In the genomic region with DNA sequence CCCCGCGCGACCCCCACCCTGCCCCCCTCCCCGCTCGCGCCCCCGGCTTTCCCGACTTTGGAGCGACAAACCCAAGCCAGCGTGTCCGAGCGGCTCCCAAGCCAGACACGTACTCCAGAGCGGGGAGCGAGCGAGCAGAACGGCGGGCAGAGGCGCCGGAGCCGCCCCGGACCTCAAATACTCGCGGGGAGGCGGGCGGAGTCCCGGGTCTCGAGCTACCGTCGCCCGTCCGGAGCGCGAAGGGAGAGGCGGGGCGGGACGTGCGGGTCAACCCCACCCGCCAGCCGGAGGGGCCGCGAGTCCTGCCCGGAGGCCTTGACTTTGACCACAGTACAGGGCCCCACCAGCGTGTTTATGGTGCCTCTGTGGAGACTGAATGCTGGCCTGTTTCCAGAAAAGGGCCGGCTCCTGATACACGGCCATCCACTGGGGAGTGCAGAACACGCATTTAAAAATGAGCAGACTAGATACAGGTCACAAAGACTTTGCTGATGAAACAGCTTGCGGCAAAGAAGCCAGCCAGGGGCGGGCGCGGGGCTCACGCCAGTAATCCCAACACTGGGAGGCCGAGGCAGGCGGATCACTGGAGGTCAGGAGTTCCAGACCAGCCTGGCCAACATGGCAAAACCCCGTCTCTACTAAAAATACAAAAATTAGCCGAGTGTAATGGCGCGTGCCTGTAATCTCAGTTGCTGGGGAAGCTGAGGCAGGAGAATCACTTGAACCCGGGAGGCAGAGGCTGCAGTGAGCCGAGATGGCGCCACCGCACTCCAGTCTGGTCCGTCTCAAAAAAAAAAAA, we compare ENCODE assay signal across 8 cellular contexts. TPM values are rescaled to one million over a fixed set of nuclear protein-coding genes. Genes with fewer than 3 reads are reported as not detected.
DNase-seq lines count a peak whose midpoint lies in the region; ATAC-seq and TF ChIP-seq lines count a peak whose summit lies in the region.

SERPINB6 (minus strand) TSS at position 148 of the 799 bp plus-strand sequence. CDS start 12,235 bp downstream, outside the sequence.

- CTCF ChIA-PET in activated naive CD4-positive, alpha-beta T cell treated with anti-CD3 and anti-CD28 coated beads, Interleukin-2, amount 10 ng/mL, durations not matched to agents 7 days and 5 days (lab: Charles Lee), result interaction anchor here (0.6 to 1.0 kb wide), 2 partner anchors 16 to 238 kb away, joined by 3 to 4 read pairs; no protein-coding TSS in a partner anchor

- peaks cover 6% of the 10 kb centered on the region for H3K9me3 Mint-ChIP-seq in activated naive CD4-positive, alpha-beta T cell treated with anti-CD3 and anti-CD28 coated beads, Interleukin-2, amount 10 ng/mL, durations not matched to agents 7 days and 5 days
- H3K9me3 Mint-ChIP-seq in naive B cell, result no peaks in the 10 kb centered on the region

- H3K4me3 Mint-ChIP-seq in activated naive CD4-positive, alpha-beta T cell treated with anti-CD3 and anti-CD28 coated beads, Interleukin-2, amount 10 ng/mL, durations not matched to agents 7 days and 5 days, result peak within 1 kb of the TSS; percentile 82
- peak within 1 kb of the TSS; percentile 87 to 96 (median 93) for H3K4me3 Mint-ChIP-seq in naive B cell

- intact Hi-C loops in testis (cut with DNase I; ENCODE audit: low total_unique reads), result loop anchor here (2.0 kb wide), 1 partner anchor 19 kb away; no protein-coding TSS in a partner anchor

- H3K27me3 ChIP-seq in RWPE2 (ENCODE audit: insufficient read depth, poor library complexity, severe bottlenecking) (no peaks in the 10 kb centered on the region), testis (no peaks in the 10 kb centered on the region)

- peaks cover 21% of the 10 kb centered on the region for H3K4me1 Mint-ChIP-seq in activated naive CD4-positive, alpha-beta T cell treated with anti-CD3 and anti-CD28 coated beads, Interleukin-2, amount 10 ng/mL, durations not matched to agents 7 days and 5 days
- H3K4me1 Mint-ChIP-seq in naive B cell, result peaks cover 8 to 47% (median 22%) of the 10 kb centered on the region in 3 donors

- DNase-seq in GM19238 (ENCODE audit: insufficient read length, low spot score) (peak; percentile 21), RWPE2 (ENCODE audit: low spot score) (no peak), foreskin fibroblast (peak; percentile 76 to 90), naive B cell (peak; percentile 43), testis (peak; percentile 90), DMS153 (lab: John Stamatoyannopoulos, UW) (no peak)
- peak; percentile 54 for DNase-seq in activated naive CD4-positive, alpha-beta T cell treated with anti-CD3 and anti-CD28 coated beads, Interleukin-2, amount 10 ng/mL, durations not matched to agents 7 days and 5 days

- peaks cover 9% of the 10 kb centered on the region for H3K36me3 Mint-ChIP-seq in activated naive CD4-positive, alpha-beta T cell treated with anti-CD3 and anti-CD28 coated beads, Interleukin-2, amount 10 ng/mL, durations not matched to agents 7 days and 5 days
- no peaks in the 10 kb centered on the region for H3K36me3 Mint-ChIP-seq in naive B cell

- H3K4me3 ChIP-seq in RWPE2 (ENCODE audit: severe bottlenecking) (peak within 1 kb of the TSS; percentile 68), foreskin fibroblast (ENCODE audit: low read depth in 1 of 2, low read length in 2 of 2) (peak within 1 kb of the TSS; percentile 61 to 63), testis (peak within 1 kb of the TSS; percentile 77 to 91)

- H3K27ac Mint-ChIP-seq in activated naive CD4-positive, alpha-beta T cell treated with anti-CD3 and anti-CD28 coated beads, Interleukin-2, amount 10 ng/mL, durations not matched to agents 7 days and 5 days, result peak within 1 kb of the TSS; percentile 63
- H3K27ac Mint-ChIP-seq in naive B cell, result peak within 1 kb of the TSS; percentile 71 to 97 (median 94)

- ATAC-seq in RWPE2 (ENCODE audit: low read depth) (peak; percentile 76), naive B cell (ENCODE audit: low read depth in 2 of 2) (peak; percentile 62)

- WGBS in testis, 2 donors, result 1 to 2% methylated on average over 17 to 37 of the region's 63 CpGs

- peaks cover 49% of the 10 kb centered on the region for H3K27me3 Mint-ChIP-seq in activated naive CD4-positive, alpha-beta T cell treated with anti-CD3 and anti-CD28 coated beads, Interleukin-2, amount 10 ng/mL, durations not matched to agents 7 days and 5 days
- H3K27me3 Mint-ChIP-seq in naive B cell, result peaks cover 3 to 5% (median 4%) of the 10 kb centered on the region in 3 donors

- TF ChIP-seq CTCF in 22Rv1 (IDR thresholded peaks at IDR 0.05) (no peak), RWPE2 (IDR thresholded peaks at IDR 0.05; ENCODE audit: poor library complexity, severe bottlenecking) (no peak), foreskin fibroblast (IDR thresholded peaks at IDR 0.05; ENCODE audit: low read depth, low read length) (no peak), testis (IDR thresholded peaks at IDR 0.05) (no peak)

- no peaks in the 10 kb centered on the region for H3K9me3 ChIP-seq in RWPE2 (ENCODE audit: severe bottlenecking)
- no peaks in the 10 kb centered on the region for H3K9me3 ChIP-seq in testis

- no peak for TF ChIP-seq POLR2A in testis (IDR thresholded peaks at IDR 0.05)

- H3K4me1 ChIP-seq in RWPE2 (ENCODE audit: insufficient read depth, poor library complexity, severe bottlenecking) (peaks cover 8% of the 10 kb centered on the region), testis (peaks cover 15% of the 10 kb centered on the region)

- H3K27ac ChIP-seq in 22Rv1 (peak within 1 kb of the TSS; percentile 80), RWPE2 (ENCODE audit: poor library complexity, severe bottlenecking) (peak within 1 kb of the TSS; percentile 82), testis (peak within 1 kb of the TSS; percentile 94 to 100)

- no peaks in the 10 kb centered on the region for H3K36me3 ChIP-seq in RWPE2 (ENCODE audit: low read depth)
- H3K36me3 ChIP-seq in testis (ENCODE audit: low read depth, missing control alignments), result no peaks in the 10 kb centered on the region

RNA-seq across cellular contexts. Expression of gene SERPINB6, which starts in this region (rescaled TPM):
- polyA plus RNA-seq in naive B cell (ENCODE audit: low read depth in 6 of 6), result 10 to 100 TPM; 30.2 to 90.6 (median 71.2) TPM
- 100 to 1,000 TPM; 203 to 281 TPM for total RNA-seq in testis
- polyA plus RNA-seq in testis (ENCODE audit: insufficient read depth, low read depth, low replicate concordance), result 348 TPM

Comparison
In these comparisons a context has a peak if more than half of its experiments do, and no peak if none do; other contexts are left out.
1. DNase-seq: peak in GM19238 (single experiment), activated naive CD4-positive, alpha-beta T cell treated with anti-CD3 and anti-CD28 coated beads, Interleukin-2, amount 10 ng/mL, durations not matched to agents 7 days and 5 days (single experiment), foreskin fibroblast (2 of 2), naive B cell (single experiment) and testis (single experiment); none in RWPE2 (single experiment) and DMS153 (single experiment).
2. Peak in every context shown above with its lines, with median percentiles within 50 percentile points of each other: H3K27ac ChIP-seq and H3K4me3 ChIP-seq.